19 cellular contexts compared by ENCODE assay signal in the genomic region with DNA sequence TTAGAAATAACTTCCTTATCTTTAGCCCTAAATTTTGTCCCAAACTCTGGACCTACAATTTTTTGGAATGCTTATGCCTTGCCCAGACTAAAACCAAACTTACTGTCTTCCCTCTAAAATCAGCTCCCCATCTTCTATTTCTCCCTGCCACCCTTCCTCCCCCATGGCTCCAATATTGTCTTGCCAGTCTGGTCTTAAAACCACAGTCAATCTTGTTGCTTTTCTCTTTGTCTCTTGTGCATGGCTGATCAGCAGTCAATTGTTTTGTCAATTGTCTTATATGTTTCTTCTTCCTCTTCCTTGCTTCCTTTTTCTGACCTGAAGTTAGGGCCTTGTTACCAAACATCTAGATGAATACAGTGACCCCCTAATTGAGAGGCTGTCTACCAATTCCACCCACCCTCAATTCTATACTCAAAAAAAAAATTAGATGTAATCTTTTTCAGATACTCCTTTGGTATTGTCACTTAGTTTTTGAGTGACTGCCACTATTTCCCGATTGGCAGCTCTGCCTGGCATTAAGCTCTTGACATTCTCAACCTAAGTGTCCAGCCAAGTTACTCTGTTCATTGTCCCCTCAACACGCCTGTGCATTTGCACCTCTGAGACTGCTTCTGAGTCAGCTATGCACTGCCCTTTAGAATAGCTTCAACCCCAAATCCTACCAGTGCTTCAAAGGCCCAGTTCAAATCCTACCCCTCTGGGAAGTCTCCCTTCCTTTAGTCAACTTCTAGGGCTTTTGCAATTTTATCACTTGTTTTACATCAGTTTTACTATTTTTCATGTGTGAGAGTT. TPM values are rescaled to one million over a fixed set of nuclear protein-coding genes. Genes with fewer than 3 reads are reported as not detected.
A peak's percentile ranks its signal among the peaks of the same experiment; 100 is the strongest.
DNase-seq lines count a peak whose midpoint lies in the region; ATAC-seq, FAIRE-seq and TF ChIP-seq lines count a peak whose summit lies in the region.
"Had no signal": no experiment of that assay in that cellular context is flagged by ENCODE, and none has a peak within 500 bp of the region (broad histone marks: within the 10 kb centered on the region; RNA-seq: fewer than 3 reads in every experiment).

No MANE protein-coding gene starts in this region.

- H3K4me1 ChIP-seq in GM12878 (ENCODE audit: control insufficient read depth, insufficient read depth, low read length), result peaks cover 50% of the 10 kb centered on the region
- H3K4me1 ChIP-seq: Caco-2, right lobe of liver had no signal

- TSS peak; percentile 30 for BruUV-seq in GM12878 (replicated peaks; lab: Mats Ljungman, UMichigan)

- no peaks in the 10 kb centered on the region for H3K9me3 ChIP-seq in GM12878 (replicated peaks; ENCODE audit: control insufficient read depth, insufficient read depth, low read length)
- H3K9me3 ChIP-seq: Caco-2, neutrophil, right lobe of liver had no signal

- ATAC-seq in activated CD8-positive, alpha-beta memory T cell treated with anti-CD3 and anti-CD28 coated beads, Interleukin-2, amount 10 ng/mL, durations not matched to agents 7 days and 5 days, result no peak
- peak; percentile 13 for ATAC-seq in GM12878
- peak; percentile 32 to 52 for ATAC-seq in naive B cell (ENCODE audit: low read depth in 2 of 2)
- ATAC-seq: activated CD8-positive, alpha-beta T cell treated with anti-CD3 and anti-CD28 coated beads, Interleukin-2, amount 10 ng/mL, durations not matched to agents 7 days and 5 days; right lobe of liver had no signal

- H2AFZ ChIP-seq in GM12878 (ENCODE audit: control insufficient read depth, low read depth, low read length), result no peak overlapping the region

- no peaks in the 10 kb centered on the region for H3K36me3 ChIP-seq in GM12878 (ENCODE audit: control insufficient read depth in 2 of 2, insufficient read depth in 2 of 2, low read length in 1 of 2)
- H3K36me3 ChIP-seq: neutrophil, right lobe of liver had no signal

- H3K9ac ChIP-seq in GM12878 (ENCODE audit: control insufficient read depth, insufficient read depth, low read length), result peak overlapping the region; percentile 52

- H3K27me3 ChIP-seq in GM12878 (replicated peaks in 1 of 2; ENCODE audit: control insufficient read depth in 2 of 2, insufficient read depth in 2 of 2, low read length in 1 of 2), result no peaks in the 10 kb centered on the region
- H3K27me3 ChIP-seq: neutrophil, right lobe of liver had no signal

- peaks cover 58% of the 10 kb centered on the region for H3K79me2 ChIP-seq in GM12878 (ENCODE audit: control insufficient read depth, insufficient read depth, low read length)

- POLR2A ChIA-PET in GM12878 (lab: Charles Lee), result interaction anchor here (0.7 to 6.8 kb wide), 16 partner anchors 10 to 116 kb away, joined by 3 to 68 read pairs (median 8); a partner anchor contains a TSS

- WGBS in GM12878 (ENCODE audit: insufficient coverage, insufficient replicate concordance, low lambda C conversion rate, missing lambda C conversion rate), result 46% methylated on average over 2 of the region's 2 CpGs

- in situ Hi-C loops in GM12878 (cut with MboI) (no loop called here), GM13976 (cut with MboI; ENCODE audit: low sequenced_read_pairs, unreplicated experiment) (no loop called here)

- peak overlapping the region; percentile 63 for H3K27ac ChIP-seq in GM12878 (ENCODE audit: control insufficient read depth, insufficient read depth)
- H3K27ac ChIP-seq: neutrophil, right lobe of liver had no signal

- RAD21 ChIA-PET in GM12878 (lab: Charles Lee; ENCODE audit: unreplicated experiment), result interaction anchor here (0.9 to 11.9 kb wide), 19 partner anchors 9 to 111 kb away, joined by 3 to 146 read pairs (median 12); a partner anchor contains a TSS

- peak overlapping the region; percentile 49; the same call in 1 of the 2 replicates for H3K4me3 ChIP-seq in GM12878
- H3K4me3 ChIP-seq: right lobe of liver had no signal

- H4K20me1 ChIP-seq in GM12878 (ENCODE audit: control insufficient read depth, insufficient read depth), result no peaks in the 10 kb centered on the region

- intact Hi-C loops in GM12878 (cut with micrococcal nuclease; ENCODE audit: unreplicated experiment), result loop anchor here (2.0 to 5.0 kb wide), 3 partner anchors 54 to 526 kb away; a partner anchor contains a TSS

- H3K4me2 ChIP-seq in GM12878 (ENCODE audit: control insufficient read depth, insufficient read depth), result peak overlapping the region; percentile 75

- H3K4me1 Mint-ChIP-seq in activated CD8-positive, alpha-beta memory T cell treated with anti-CD3 and anti-CD28 coated beads, Interleukin-2, amount 10 ng/mL, durations not matched to agents 7 days and 5 days, result peaks cover 60% of the 10 kb centered on the region
- peaks cover 20 to 30% (median 28%) of the 10 kb centered on the region in 3 donors for H3K4me1 Mint-ChIP-seq in IgD-negative memory B cell
- H3K4me1 Mint-ChIP-seq in naive B cell, result peaks cover 21 to 40% (median 32%) of the 10 kb centered on the region in 3 donors

- no peak for TF ChIP-seq POLR2A in GM12878 (IDR thresholded peaks at IDR 0.05; ENCODE audit: low read depth, low read length)

- FAIRE-seq in GM12878 (lab: Jason Lieb, UNC), result no peak
- FAIRE-seq: islet of Langerhans had no signal

- no peak for DNase-seq in activated CD8-positive, alpha-beta memory T cell treated with anti-CD3 and anti-CD28 coated beads, Interleukin-2, amount 10 ng/mL, durations not matched to agents 7 days and 5 days
- DNase-seq in activated CD8-positive, alpha-beta memory T cell treated with anti-CD3 and anti-CD28 coated beads, Interleukin-2, amount 50 U/mL, for 4 hours, result no peak
- DNase-seq in GM12878 (ENCODE audit: low read depth, low spot score), result no peak
- no peak for DNase-seq in naive B cell
- DNase-seq in occipital lobe (lab: John Stamatoyannopoulos, UW), result no peak
- DNase-seq in GM13976 (ENCODE audit: low spot score), result no peak
- no peak for DNase-seq in SIG-M5 treated with dmso at 0.1 percent for 504 hours (lab: John Stamatoyannopoulos, UW; ENCODE audit: unreplicated experiment)
- DNase-seq: activated CD8-positive, alpha-beta T cell treated with anti-CD3 and anti-CD28 coated beads, Interleukin-2, amount 10 ng/mL, durations not matched to agents 7 days and 5 days; Caco-2; caudate nucleus; head of caudate nucleus; midbrain; NCI-H2081; NCI-H510A treated with DMSO at 0.1 percent for 48 hours; right lobe of liver; stimulated activated CD4-positive, alpha-beta T cell treated with anti-CD3 and anti-CD28 coated beads, Interleukin-2, amount 100 ng/mL, for 24 hours had no signal

- TF ChIP-seq CTCF in GM12878 (IDR thresholded peaks at IDR 0.05 in 2 of 3, conservative IDR thresholded peaks at IDR 0.05 in 1 of 3; ENCODE audit: control insufficient read depth in 2 of 3, extremely low read depth in 1 of 3, insufficient read depth in 1 of 3, low read depth in 3 of 3, low read length in 3 of 3) (no peak), GM13976 (IDR thresholded peaks at IDR 0.05; ENCODE audit: borderline replicate concordance, control extremely low read depth, extremely low read depth, insufficient read depth, missing control alignments) (no peak)

- no peak for TF ChIP-seq RAD21 in GM12878 (IDR thresholded peaks at IDR 0.05; ENCODE audit: insufficient read depth, low read depth, low read length)

- no peak overlapping the region for H3K4me3 Mint-ChIP-seq in activated CD8-positive, alpha-beta memory T cell treated with anti-CD3 and anti-CD28 coated beads, Interleukin-2, amount 10 ng/mL, durations not matched to agents 7 days and 5 days
- H3K4me3 Mint-ChIP-seq in IgD-negative memory B cell, result no peak overlapping the region
- peak overlapping the region in 1 of 8 donors; percentile 45 for H3K4me3 Mint-ChIP-seq in naive B cell
- H3K4me3 Mint-ChIP-seq: activated CD8-positive, alpha-beta T cell treated with anti-CD3 and anti-CD28 coated beads, Interleukin-2, amount 10 ng/mL, durations not matched to agents 7 days and 5 days had no signal

- peaks cover 21% of the 10 kb centered on the region for H3K36me3 Mint-ChIP-seq in activated CD8-positive, alpha-beta memory T cell treated with anti-CD3 and anti-CD28 coated beads, Interleukin-2, amount 10 ng/mL, durations not matched to agents 7 days and 5 days
- H3K36me3 Mint-ChIP-seq in IgD-negative memory B cell (no peaks in the 10 kb centered on the region), naive B cell (no peaks in the 10 kb centered on the region)

- H3K27ac Mint-ChIP-seq in activated CD8-positive, alpha-beta memory T cell treated with anti-CD3 and anti-CD28 coated beads, Interleukin-2, amount 10 ng/mL, durations not matched to agents 7 days and 5 days, result peak overlapping the region; percentile 18
- H3K27ac Mint-ChIP-seq in IgD-negative memory B cell, result peak overlapping the region in 2 of 3 donors; percentile 3 to 32
- H3K27ac Mint-ChIP-seq in naive B cell, result peak overlapping the region in 1 of 6 donors; percentile 3
- H3K27ac Mint-ChIP-seq: activated CD8-positive, alpha-beta T cell treated with anti-CD3 and anti-CD28 coated beads, Interleukin-2, amount 10 ng/mL, durations not matched to agents 7 days and 5 days had no signal

- H3K9me3 Mint-ChIP-seq in activated CD8-positive, alpha-beta memory T cell treated with anti-CD3 and anti-CD28 coated beads, Interleukin-2, amount 10 ng/mL, durations not matched to agents 7 days and 5 days (ENCODE audit: low read depth), result no peaks in the 10 kb centered on the region
- H3K9me3 Mint-ChIP-seq in IgD-negative memory B cell, result no peaks in the 10 kb centered on the region
- H3K9me3 Mint-ChIP-seq in naive B cell, result no peaks in the 10 kb centered on the region

- SMC1A ChIA-PET in GM12878 (lab: Charles Lee; ENCODE audit: uncharacterized antibody, unreplicated experiment), result interaction anchor here (0.7 to 11.3 kb wide), 20 partner anchors 11 to 253 kb away, joined by 3 to 311 read pairs (median 5); a partner anchor contains a TSS

- no peak for TF ChIP-seq EP300 in GM12878 (IDR thresholded peaks at IDR 0.05; ENCODE audit: borderline replicate concordance in 1 of 2, control insufficient read depth in 1 of 2, low read depth in 2 of 2, low read length in 2 of 2)

- no peaks in the 10 kb centered on the region for H3K27me3 Mint-ChIP-seq in activated CD8-positive, alpha-beta memory T cell treated with anti-CD3 and anti-CD28 coated beads, Interleukin-2, amount 10 ng/mL, durations not matched to agents 7 days and 5 days
- H3K27me3 Mint-ChIP-seq in IgD-negative memory B cell, result no peaks in the 10 kb centered on the region
- peaks cover 16 to 29% (median 19%) of the 10 kb centered on the region in 3 donors for H3K27me3 Mint-ChIP-seq in naive B cell

- CTCF ChIA-PET in activated CD8-positive, alpha-beta memory T cell treated with anti-CD3 and anti-CD28 coated beads, Interleukin-2, amount 10 ng/mL, durations not matched to agents 7 days and 5 days (lab: Charles Lee), result interaction anchor here (3.5 kb wide), 1 partner anchor 63 kb away, joined by 24 read pairs; a partner anchor contains a TSS
- CTCF ChIA-PET in GM12878 (lab: Yijun Ruan, JAX), result interaction anchor here (0.7 to 6.5 kb wide), 8 partner anchors 11 to 77 kb away, joined by 3 to 32 read pairs (median 7); a partner anchor contains a TSS

RNA-seq across cellular contexts. Expression of a gene that starts 2.5 kb away (rescaled TPM):
- total RNA-seq in activated CD8-positive, alpha-beta memory T cell treated with anti-CD3 and anti-CD28 coated beads, Interleukin-2, amount 10 ng/mL, durations not matched to agents 7 days and 5 days, result 1 to 10 TPM; 1.5 to 3.2 TPM
- polyA plus RNA-seq in IgD-negative memory B cell (0.18 TPM), GM12878 (2011; rRNA removed) (37.3 and 46.0 TPM in 2 replicates), GM12878 (2014; fragmentation: Illumina TruSeq; extraction: Trizol) (2.9 and 3.3 TPM in 2 replicates), GM12878 (2014; fragmentation: Nextera tagmentation; extraction: Ambion mirVana) (1 to 10 TPM; 1.5 to 2.5 TPM), GM12878 (2014; rRNA removed) (1.8 and 2.0 TPM in 2 replicates), GM12878 (2016; fragmentation: Nextera tagmentation; extraction: Ambion mirVana) (1 to 10 TPM; 3.0 to 4.1 TPM), naive B cell (ENCODE audit: low read depth in 6 of 6) (under 1 TPM in 2 of 6 donors, not detected in 4; 0.13 to 0.49 TPM)
- total RNA-seq in GM12878 (2013; cell fraction: nucleolus; rRNA removed), result 37.4 and 39.7 TPM in 2 replicates
- total RNA-seq in GM12878 (2014; rRNA removed) (3.4 and 4.0 TPM in 2 replicates), GM12878 (2014; rRNA removed; fragmentation: Illumina TruSeq; extraction: Trizol) (3.2 and 3.9 TPM in 2 replicates), GM12878 (2021) (1.9 and 2.4 TPM in 2 replicates), occipital lobe (0.62 TPM)
- 1.5 TPM for polyA plus RNA-seq in GM12878 (2011; ENCODE audit: low read depth)
- polyA plus RNA-seq in GM12878 (2011; cell fraction: cytosol; rRNA removed), result 19.5 and 25.9 TPM in 2 replicates
- polyA plus RNA-seq in GM12878 (2011; cell fraction: nucleus; rRNA removed), result 22.2 and 35.4 TPM in 2 replicates
- polyA plus RNA-seq in GM12878 (2012), result 1.3 and 3.0 TPM in 2 replicates
- 51.9 and 57.8 TPM in 2 replicates for polyA minus RNA-seq in GM12878 (2011; rRNA and poly(A)+ RNA removed)
- 16.7 and 17.6 TPM in 2 replicates for polyA minus RNA-seq in GM12878 (2011; cell fraction: cytosol; rRNA and poly(A)+ RNA removed)
- polyA minus RNA-seq in GM12878 (2011; cell fraction: nucleus; rRNA and poly(A)+ RNA removed), result 29.9 and 30.0 TPM in 2 replicates
- total RNA-seq: Caco-2 had no signal
